Comparison of ENCODE assay signal across 30 cellular contexts in genomic region chr5:10860196-10860543, GRCh38.
"Had no signal": no experiment of that assay in that cellular context is flagged by ENCODE, and none has a peak within 500 bp of the region (broad histone marks: within the 10 kb centered on the region; RNA-seq: fewer than 3 reads in every experiment).

No MANE protein-coding gene starts in this region.

- H3K36me3 Mint-ChIP-seq: activated naive CD8-positive, alpha-beta T cell treated with anti-CD3 and anti-CD28 coated beads for 36 hours had no signal

- H3K27ac Mint-ChIP-seq: activated CD4-positive, alpha-beta T cell treated with anti-CD3 and anti-CD28 coated beads, Interleukin-2, amount 10 ng/mL, durations not matched to agents 24 days and 14 days; activated CD8-positive, alpha-beta T cell treated with anti-CD3 and anti-CD28 coated beads for 36 hours; activated naive CD8-positive, alpha-beta T cell treated with anti-CD3 and anti-CD28 coated beads for 36 hours; activated T-cell treated with anti-CD3 and anti-CD28 coated beads, Interleukin-2, amount 50 U/mL, for 72 hours; activated T-helper 17 cell treated with anti-CD3 and anti-CD28 coated beads, Interleukin-2, amount 50 U/mL, for 72 hours; T-helper 1 cell treated with Interleukin-12 subunit alpha and Interleukin-12 subunit beta and Interleukin-4 antibody, amounts not matched to agents 30 μg/mL and 1 μg/mL, for 36 hours; T-helper 2 cell treated with Interferon-gamma antibody and Interleukin-4, amounts not matched to agents 5 μg/mL and 100 μg/mL, for 36 hours had no signal

- ATAC-seq: activated CD8-positive, alpha-beta T cell treated with anti-CD3 and anti-CD28 coated beads for 36 hours; activated T-cell treated with anti-CD3 and anti-CD28 coated beads, Interleukin-2, amount 50 U/mL, for 72 hours; activated T-helper 17 cell treated with anti-CD3 and anti-CD28 coated beads, Interleukin-2, amount 50 U/mL, for 72 hours; Right ventricle myocardium inferior had no signal

- H3K9me3 Mint-ChIP-seq: activated CD4-positive, alpha-beta T cell treated with anti-CD3 and anti-CD28 coated beads, Interleukin-2, amount 10 ng/mL, durations not matched to agents 24 days and 14 days; activated CD8-positive, alpha-beta T cell treated with anti-CD3 and anti-CD28 coated beads for 36 hours; activated naive CD8-positive, alpha-beta T cell treated with anti-CD3 and anti-CD28 coated beads for 36 hours; activated T-cell treated with anti-CD3 and anti-CD28 coated beads, Interleukin-2, amount 50 U/mL, for 72 hours; activated T-helper 17 cell treated with anti-CD3 and anti-CD28 coated beads, Interleukin-2, amount 50 U/mL, for 72 hours; T-helper 1 cell treated with Interleukin-12 subunit alpha and Interleukin-12 subunit beta and Interleukin-4 antibody, amounts not matched to agents 30 μg/mL and 1 μg/mL, for 36 hours; T-helper 2 cell treated with Interferon-gamma antibody and Interleukin-4, amounts not matched to agents 5 μg/mL and 100 μg/mL, for 36 hours had no signal

- H3K4me3 Mint-ChIP-seq: activated CD4-positive, alpha-beta T cell treated with anti-CD3 and anti-CD28 coated beads, Interleukin-2, amount 10 ng/mL, durations not matched to agents 24 days and 14 days; activated CD8-positive, alpha-beta T cell treated with anti-CD3 and anti-CD28 coated beads for 36 hours; activated naive CD8-positive, alpha-beta T cell treated with anti-CD3 and anti-CD28 coated beads for 36 hours; activated T-cell treated with anti-CD3 and anti-CD28 coated beads, Interleukin-2, amount 50 U/mL, for 72 hours; activated T-helper 17 cell treated with anti-CD3 and anti-CD28 coated beads, Interleukin-2, amount 50 U/mL, for 72 hours; T-helper 1 cell treated with Interleukin-12 subunit alpha and Interleukin-12 subunit beta and Interleukin-4 antibody, amounts not matched to agents 30 μg/mL and 1 μg/mL, for 36 hours; T-helper 2 cell treated with Interferon-gamma antibody and Interleukin-4, amounts not matched to agents 5 μg/mL and 100 μg/mL, for 36 hours had no signal

- H3K4me2 ChIP-seq: PC-9 had no signal

- H3K4me3 ChIP-seq: cardiac muscle cell, PC-9 had no signal

- DNase-seq: activated CD4-positive, alpha-beta T cell treated with anti-CD3 and anti-CD28 coated beads, Interleukin-2, amount 10 ng/mL, durations not matched to agents 24 days and 14 days; activated CD4-positive, alpha-beta T cell treated with anti-CD3 and anti-CD28 coated beads, Interleukin-2, amount 50 U/mL, for 4 hours; activated CD8-positive, alpha-beta T cell treated with anti-CD3 and anti-CD28 coated beads for 36 hours; activated effector memory CD4-positive, alpha-beta T cell treated with anti-CD3 and anti-CD28 coated beads, Interleukin-2, amount 50 U/mL, for 16 hours; activated naive CD4-positive, alpha-beta T cell; activated naive CD4-positive, alpha-beta T cell treated with anti-CD3 and anti-CD28 coated beads, Interleukin-2, amount 50 U/mL, for 16 hours; activated naive CD8-positive, alpha-beta T cell treated with anti-CD3 and anti-CD28 coated beads for 36 hours; activated T-cell treated with anti-CD3 and anti-CD28 coated beads, Interleukin-2, amount 50 U/mL, for 1 hour; activated T-cell treated with anti-CD3 and anti-CD28 coated beads, Interleukin-2, amount 50 U/mL, for 72 hours; amniotic stem cell; aorta; Karpas-422; KBM-7; NCI-H1105; NCI-H1436; NCI-H1694 treated with DMSO at 0.1 percent for 48 hours; NCI-H2029; NCI-H2171; NCI-H510A; NCI-H526; NCI-H748 treated with DMSO at 0.1 percent for 48 hours; NK-92 treated with Interleukin-12 subunit alpha and Interleukin-12 subunit beta, amount 100 ng/mL, for 24 hours; PC-9; SIG-M5 had no signal

- H2AFZ ChIP-seq: PC-9 had no signal

- H3K36me3 ChIP-seq: cardiac muscle cell had no signal

- H3K27ac ChIP-seq: cardiac muscle cell, PC-9, RWPE1 had no signal

- H3K4me1 Mint-ChIP-seq: activated CD4-positive, alpha-beta T cell treated with anti-CD3 and anti-CD28 coated beads, Interleukin-2, amount 10 ng/mL, durations not matched to agents 24 days and 14 days; activated T-helper 17 cell treated with anti-CD3 and anti-CD28 coated beads, Interleukin-2, amount 50 U/mL, for 72 hours had no signal
